In genomic region chr10:124120410-124121061, GRCh38 we compare ENCODE assay signal across 17 cellular contexts. TPM values are rescaled to one million over a fixed set of nuclear protein-coding genes. Genes with fewer than 3 reads are reported as not detected.
A peak's percentile ranks its signal among the peaks of the same experiment; 100 is the strongest.
DNase-seq lines count a peak whose midpoint lies in the region; ATAC-seq and TF ChIP-seq lines count a peak whose summit lies in the region.
"Had no signal": no experiment of that assay in that cellular context is flagged by ENCODE, and none has a peak within 500 bp of the region (broad histone marks: within the 10 kb centered on the region; RNA-seq: fewer than 3 reads in every experiment).

No MANE protein-coding gene starts in this region.

- POLR2A ChIA-PET in CD4-positive, alpha-beta memory T cell (lab: Charles Lee; ENCODE audit: partially characterized antibody): no interaction called here

- no peaks in the 10 kb centered on the region for H3K79me2 ChIP-seq in OCI-LY1 (ENCODE audit: insufficient read depth, low read length)

- no peaks in the 10 kb centered on the region for H3K9me2 ChIP-seq in OCI-LY1 (ENCODE audit: low read depth, low read length)

- no peak overlapping the region for H2BK5ac ChIP-seq in neuronal stem cell (ENCODE audit: low read length)

- H3K4me1 Mint-ChIP-seq in activated naive CD8-positive, alpha-beta T cell treated with anti-CD3 and anti-CD28 coated beads, Interleukin-2, amount 50 U/mL, for 24 hours: peaks cover 1% of the 10 kb centered on the region
- H3K4me1 Mint-ChIP-seq in activated naive CD8-positive, alpha-beta T cell treated with anti-CD3 and anti-CD28 coated beads for 36 hours: no peaks in the 10 kb centered on the region
- H3K4me1 Mint-ChIP-seq in CD4-positive, alpha-beta memory T cell: no peaks in the 10 kb centered on the region

- peak; percentile 15 for ATAC-seq in activated naive CD8-positive, alpha-beta T cell treated with anti-CD3 and anti-CD28 coated beads, Interleukin-2, amount 50 U/mL, for 24 hours
- no peak for ATAC-seq in GM21528 (IDR thresholded peaks at IDR 0.05; ENCODE audit: low FRiP score, unreplicated experiment)
- no peak for ATAC-seq in HG03342 (IDR thresholded peaks at IDR 0.05; ENCODE audit: unreplicated experiment)

- H3K36me3 Mint-ChIP-seq in activated naive CD8-positive, alpha-beta T cell treated with anti-CD3 and anti-CD28 coated beads, Interleukin-2, amount 50 U/mL, for 24 hours (ENCODE audit: low read depth): no peaks in the 10 kb centered on the region
- H3K36me3 Mint-ChIP-seq in activated naive CD8-positive, alpha-beta T cell treated with anti-CD3 and anti-CD28 coated beads for 36 hours: no peaks in the 10 kb centered on the region
- H3K36me3 Mint-ChIP-seq in CD4-positive, alpha-beta memory T cell: no peaks in the 10 kb centered on the region

- DNase-seq in activated naive CD8-positive, alpha-beta T cell treated with anti-CD3 and anti-CD28 coated beads, Interleukin-2, amount 50 U/mL, for 24 hours: no peak
- no peak for DNase-seq in activated naive CD8-positive, alpha-beta T cell treated with anti-CD3 and anti-CD28 coated beads for 36 hours
- DNase-seq in CMK (ENCODE audit: low read depth) (peak; percentile 12), neuronal stem cell (ENCODE audit: low spot score) (no peak)
- no peak for DNase-seq in CD4-positive, alpha-beta memory T cell
- DNase-seq: GM23248, NCI-H1105 treated with DMSO at 0.1 percent for 48 hours, NCI-H1694, NCI-H2081, NCI-H2171 treated with DMSO at 0.1 percent for 48 hours, NCI-H526 had no signal

- intact Hi-C loops in CD4-positive, alpha-beta memory T cell (cut with micrococcal nuclease): no loop called here

- no peaks in the 10 kb centered on the region for H3F3A ChIP-seq in OCI-LY1 (ENCODE audit: insufficient read depth, low read length)

- peak overlapping the region; percentile 20 for H3K23ac ChIP-seq in neuronal stem cell (ENCODE audit: low read depth, low read length, poor library complexity)

- H3K79me1 ChIP-seq in neuronal stem cell (ENCODE audit: low read depth, low read length): no peaks in the 10 kb centered on the region

- peak overlapping the region; percentile 88 for H4K8ac ChIP-seq in neuronal stem cell (ENCODE audit: low read depth, low read length)

- H3K27ac Mint-ChIP-seq in activated naive CD8-positive, alpha-beta T cell treated with anti-CD3 and anti-CD28 coated beads, Interleukin-2, amount 50 U/mL, for 24 hours: no peak overlapping the region
- no peak overlapping the region for H3K27ac Mint-ChIP-seq in activated naive CD8-positive, alpha-beta T cell treated with anti-CD3 and anti-CD28 coated beads for 36 hours
- H3K27ac Mint-ChIP-seq in CD4-positive, alpha-beta memory T cell: no peak overlapping the region

- H2AFZ ChIP-seq in OCI-LY1 (ENCODE audit: low read length) (no peak overlapping the region), neuronal stem cell (ENCODE audit: low read length) (no peak overlapping the region)
- H2AFZ ChIP-seq: GM23248 had no signal

- no peak overlapping the region; the same call in 1 of the 2 replicates for H3K9ac ChIP-seq in OCI-LY1 (ENCODE audit: low read length)
- peak overlapping the region; percentile 61 for H3K9ac ChIP-seq in neuronal stem cell (ENCODE audit: low read depth, low read length, poor library complexity)
- H3K9ac ChIP-seq: GM23248 had no signal

- TF ChIP-seq CTCF in OCI-LY1 (IDR thresholded peaks at IDR 0.05; ENCODE audit: low read length): no peak

- no peak overlapping the region for H3K14ac ChIP-seq in neuronal stem cell (ENCODE audit: low read length)

- no peak overlapping the region for H2BK15ac ChIP-seq in neuronal stem cell (ENCODE audit: low read length)

- H3K18ac ChIP-seq in neuronal stem cell (ENCODE audit: low read length): peak overlapping the region; percentile 36

- no peak overlapping the region for H2AK5ac ChIP-seq in neuronal stem cell (ENCODE audit: low read depth, low read length)

- H4K91ac ChIP-seq in neuronal stem cell (ENCODE audit: low read depth, low read length, poor library complexity): peak overlapping the region; percentile 33

- H3K4me1 ChIP-seq in OCI-LY1 (ENCODE audit: insufficient read depth, low read length, severe bottlenecking) (peaks cover 57% of the 10 kb centered on the region), neuronal stem cell (ENCODE audit: control insufficient read depth in 2 of 2, insufficient read depth in 1 of 2, low read depth in 1 of 2, low read length in 2 of 2) (peaks cover 0 to 5% of the 10 kb centered on the region in 2 donors)
- H3K4me1 ChIP-seq in CD4-positive, alpha-beta memory T cell (ENCODE audit: insufficient read depth, low read length): no peaks in the 10 kb centered on the region
- H3K4me1 ChIP-seq: HAP-1 had no signal

- H3K36me3 ChIP-seq in OCI-LY1 (ENCODE audit: insufficient read depth, low read length) (no peaks in the 10 kb centered on the region), neuronal stem cell (replicated peaks in 1 of 2; ENCODE audit: control insufficient read depth in 2 of 2, insufficient read depth in 2 of 2, low read length in 2 of 2) (no peaks in the 10 kb centered on the region)
- H3K36me3 ChIP-seq in CD4-positive, alpha-beta memory T cell (ENCODE audit: insufficient read depth, low read length): no peaks in the 10 kb centered on the region
- H3K36me3 ChIP-seq: HAP-1, SJSA1 had no signal

- H3K9me3 Mint-ChIP-seq in activated naive CD8-positive, alpha-beta T cell treated with anti-CD3 and anti-CD28 coated beads, Interleukin-2, amount 50 U/mL, for 24 hours: no peaks in the 10 kb centered on the region
- no peaks in the 10 kb centered on the region for H3K9me3 Mint-ChIP-seq in activated naive CD8-positive, alpha-beta T cell treated with anti-CD3 and anti-CD28 coated beads for 36 hours
- H3K9me3 Mint-ChIP-seq in CD4-positive, alpha-beta memory T cell: no peaks in the 10 kb centered on the region

- CTCF ChIA-PET in CD4-positive, alpha-beta memory T cell (lab: Charles Lee; ENCODE audit: partially characterized antibody): no interaction called here

- peak overlapping the region; percentile 26 for H3K4ac ChIP-seq in neuronal stem cell (ENCODE audit: low read length)

- H3K4me3 ChIP-seq in OCI-LY1 (ENCODE audit: low read depth, low read length, poor library complexity, severe bottlenecking) (no peak overlapping the region), neuronal stem cell (ENCODE audit: low read length in 2 of 2) (peak overlapping the region in 1 of 2 donors; percentile 31)
- H3K4me3 ChIP-seq in CD4-positive, alpha-beta memory T cell (ENCODE audit: low read length in 2 of 2): no peak overlapping the region
- H3K4me3 ChIP-seq: GM23248, HAP-1, SJSA1 had no signal

- H4K20me1 ChIP-seq in OCI-LY1 (ENCODE audit: insufficient read depth, low read length): no peaks in the 10 kb centered on the region

- no peaks in the 10 kb centered on the region for H3K27me3 Mint-ChIP-seq in activated naive CD8-positive, alpha-beta T cell treated with anti-CD3 and anti-CD28 coated beads, Interleukin-2, amount 50 U/mL, for 24 hours
- no peaks in the 10 kb centered on the region for H3K27me3 Mint-ChIP-seq in activated naive CD8-positive, alpha-beta T cell treated with anti-CD3 and anti-CD28 coated beads for 36 hours
- no peaks in the 10 kb centered on the region for H3K27me3 Mint-ChIP-seq in CD4-positive, alpha-beta memory T cell

- 78 to 100% methylated on average over 3 to 4 of the region's 4 CpGs for WGBS in neuronal stem cell (ENCODE audit: extremely low coverage in 2 of 2, insufficient read length in 2 of 2, insufficient replicate concordance in 1 of 2), 2 donors

- H3K27ac ChIP-seq in OCI-LY1 (ENCODE audit: low read depth, low read length, poor library complexity, severe bottlenecking): peak overlapping the region; percentile 19
- H3K27ac ChIP-seq in neuronal stem cell (replicated peaks; ENCODE audit: low read length): no peak overlapping the region
- no peak overlapping the region for H3K27ac ChIP-seq in CD4-positive, alpha-beta memory T cell (ENCODE audit: low read depth, low read length)
- H3K27ac ChIP-seq: C4-2B, GM23248, SJSA1 had no signal

- H3K4me2 ChIP-seq in OCI-LY1 (ENCODE audit: low read length): peak overlapping the region; percentile 38; the same call in 1 of the 2 replicates
- H3K4me2 ChIP-seq in neuronal stem cell (ENCODE audit: insufficient read depth, low read length, poor library complexity, severe bottlenecking): no peak overlapping the region

- H3K4me3 Mint-ChIP-seq in activated naive CD8-positive, alpha-beta T cell treated with anti-CD3 and anti-CD28 coated beads, Interleukin-2, amount 50 U/mL, for 24 hours: no peak overlapping the region
- H3K4me3 Mint-ChIP-seq in activated naive CD8-positive, alpha-beta T cell treated with anti-CD3 and anti-CD28 coated beads for 36 hours: no peak overlapping the region
- no peak overlapping the region for H3K4me3 Mint-ChIP-seq in CD4-positive, alpha-beta memory T cell

- H3K27me3 ChIP-seq in OCI-LY1 (ENCODE audit: insufficient read depth, low read length) (no peaks in the 10 kb centered on the region), neuronal stem cell (ENCODE audit: control insufficient read depth in 3 of 3, insufficient read depth in 3 of 3, low read depth in 1 of 3, low read length in 3 of 3) (peaks cover 0 to 5% (median 0%) of the 10 kb centered on the region in 3 experiments)
- no peaks in the 10 kb centered on the region for H3K27me3 ChIP-seq in CD4-positive, alpha-beta memory T cell (ENCODE audit: insufficient read depth, low read length)
- H3K27me3 ChIP-seq: SJSA1 had no signal

- peak overlapping the region; percentile 43 for H2BK12ac ChIP-seq in neuronal stem cell (ENCODE audit: low read length)

- no peaks in the 10 kb centered on the region for H3K9me3 ChIP-seq in OCI-LY1 (ENCODE audit: low read length)
- H3K9me3 ChIP-seq in neuronal stem cell (replicated peaks in 1 of 2; ENCODE audit: control insufficient read depth in 2 of 2, insufficient read depth in 1 of 2, low read depth in 1 of 2, low read length in 2 of 2): no peaks in the 10 kb centered on the region
- no peaks in the 10 kb centered on the region for H3K9me3 ChIP-seq in CD4-positive, alpha-beta memory T cell (ENCODE audit: control insufficient read depth in 1 of 2, low read length in 2 of 2)
- H3K9me3 ChIP-seq: HAP-1, SJSA1 had no signal

- H2BK120ac ChIP-seq in neuronal stem cell (ENCODE audit: low read depth, low read length): no peak overlapping the region

RNA-seq across cellular contexts. Expression of gene CHST15, which starts 27.1 kb away (rescaled TPM):
- total RNA-seq in activated naive CD8-positive, alpha-beta T cell treated with anti-CD3 and anti-CD28 coated beads for 36 hours: under 1 TPM; 0.12 to 0.25 TPM
- polyA plus RNA-seq in neuronal stem cell (2013, experiment 1 of 2): 0.42 TPM
- 0.43 TPM for polyA plus RNA-seq in neuronal stem cell (2013, experiment 2 of 2)
- total RNA-seq in CD4-positive, alpha-beta memory T cell: 1 to 10 TPM in 1 of 2 experiments, under 1 TPM in 1; 0.67 to 1.2 TPM
- under 1 TPM in 1 of 2 donors, not detected in 1; 0.13 TPM for polyA plus RNA-seq in CD4-positive, alpha-beta memory T cell
